12 cellular contexts compared by ENCODE assay signal in the genomic region with DNA sequence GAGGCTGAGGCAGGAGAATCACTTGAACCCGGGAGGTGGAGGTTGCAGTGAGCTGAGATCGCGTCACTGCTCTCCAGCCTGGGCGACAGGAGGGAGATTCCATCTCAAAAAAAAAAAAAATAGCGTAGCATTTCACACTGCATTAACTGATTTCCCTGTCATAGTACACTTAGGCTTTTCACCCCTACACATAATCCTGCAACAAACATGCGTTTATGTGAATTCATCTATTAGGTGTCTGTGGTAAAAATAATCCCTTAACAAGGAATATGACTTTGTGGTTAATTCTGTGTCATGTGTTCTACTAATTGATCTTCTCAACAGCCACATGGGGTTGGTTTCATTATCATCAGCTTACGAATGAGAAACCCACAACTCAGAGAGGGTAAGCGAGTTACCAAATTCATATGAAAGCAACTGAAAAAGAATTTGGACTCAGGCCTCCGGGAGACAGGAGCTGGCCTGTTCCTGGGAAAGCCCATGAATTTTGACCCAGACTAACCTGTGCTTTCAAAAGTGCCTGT. TPM values are rescaled to one million over a fixed set of nuclear protein-coding genes. Genes with fewer than 3 reads are reported as not detected.
DNase-seq lines count a peak whose midpoint lies in the region; ATAC-seq and TF ChIP-seq lines count a peak whose summit lies in the region.
"Had no signal": no experiment of that assay in that cellular context is flagged by ENCODE, and none has a peak within 500 bp of the region (broad histone marks: within the 10 kb centered on the region; RNA-seq: fewer than 3 reads in every experiment).

No MANE protein-coding gene starts in this region.

- no peak overlapping the region for H2AFZ ChIP-seq in mesenchymal stem cell (ENCODE audit: low read depth, low read length)

- H3K4me3 ChIP-seq in mesenchymal stem cell (ENCODE audit: insufficient read depth in 1 of 2, low read depth in 1 of 2, low read length in 2 of 2) (no peak overlapping the region), esophagus muscularis mucosa (no peak overlapping the region), H7 (ENCODE audit: insufficient read depth, low read depth, low read length) (no peak overlapping the region)
- H3K4me3 ChIP-seq: pancreas had no signal

- no peak overlapping the region for H2BK12ac ChIP-seq in mesenchymal stem cell (ENCODE audit: low read length in 2 of 2)

- H3K4me1 Mint-ChIP-seq in T-helper 17 cell, result peaks cover 23% of the 10 kb centered on the region

- H2BK15ac ChIP-seq in mesenchymal stem cell (ENCODE audit: low read depth, poor library complexity, severe bottlenecking), result no peak overlapping the region

- peak overlapping the region; percentile 48 for H3K9ac ChIP-seq in mesenchymal stem cell (ENCODE audit: low read length)

- H3K9me3 ChIP-seq in T-helper 17 cell (ENCODE audit: control insufficient read depth, low read length, poor library complexity, severe bottlenecking) (no peaks in the 10 kb centered on the region), mesenchymal stem cell (ENCODE audit: control insufficient read depth, low read length) (no peaks in the 10 kb centered on the region), esophagus muscularis mucosa (no peaks in the 10 kb centered on the region)
- H3K9me3 ChIP-seq: pancreas, tibial nerve had no signal

- intact Hi-C loops in esophagus muscularis mucosa (cut with DNase I), result loop anchor here (5.0 kb wide), 5 partner anchors 198 to 798 kb away; no protein-coding TSS in a partner anchor

- no peak overlapping the region for H4K91ac ChIP-seq in mesenchymal stem cell (ENCODE audit: low read length)

- no peak overlapping the region for H3K14ac ChIP-seq in mesenchymal stem cell (ENCODE audit: low read length in 2 of 2)

- peak overlapping the region; percentile 64 for H3K4me3 Mint-ChIP-seq in T-helper 17 cell

- no peak overlapping the region for H3K18ac ChIP-seq in mesenchymal stem cell (ENCODE audit: low read depth in 1 of 2, low read length in 2 of 2)

- no peak overlapping the region for H2AK5ac ChIP-seq in mesenchymal stem cell (ENCODE audit: low read length, severe bottlenecking)

- in situ Hi-C loops in ACHN (cut with HindIII; ENCODE audit: low pct_ligation_motif_present, low pct_unique_long_range_greater_than_20kb, low sequenced_read_pairs), result no loop called here

- no peaks in the 10 kb centered on the region for H3K4me1 ChIP-seq in mesenchymal stem cell (ENCODE audit: control insufficient read depth, insufficient read depth, low read depth, low read length)
- H3K4me1 ChIP-seq in esophagus muscularis mucosa, result peaks cover 4 to 8% (median 7%) of the 10 kb centered on the region in 4 donors

- no peak overlapping the region for H4K8ac ChIP-seq in mesenchymal stem cell (ENCODE audit: low read length)

- no peak for DNase-seq in T-helper 17 cell
- DNase-seq in mesenchymal stem cell, result peak; percentile 4
- no peak for DNase-seq in ACHN
- DNase-seq in esophagus muscularis mucosa (ENCODE audit: extremely low spot score), result no peak
- DNase-seq in H7, result no peak
- no peak for DNase-seq in activated gamma-delta T cell treated with Interleukin-2 at 50 U/mL for 16 hours

- no peak for TF ChIP-seq CTCF in esophagus muscularis mucosa (IDR thresholded peaks at IDR 0.05)

- H3K23ac ChIP-seq in mesenchymal stem cell (ENCODE audit: low read length in 2 of 2), result no peak overlapping the region

- H3K79me1 ChIP-seq in mesenchymal stem cell (replicated peaks; ENCODE audit: low read length, poor library complexity, severe bottlenecking), result no peaks in the 10 kb centered on the region

- H3K4me2 ChIP-seq in mesenchymal stem cell (ENCODE audit: low read length, poor library complexity, severe bottlenecking), result no peak overlapping the region

- 99% methylated on average over 7 of the region's 9 CpGs for WGBS in mesenchymal stem cell
- WGBS in esophagus muscularis mucosa, result 89% methylated on average over 9 of the region's 9 CpGs

- ATAC-seq in GM18499 (IDR thresholded peaks at IDR 0.05; ENCODE audit: insufficient read depth, unreplicated experiment) (peak; percentile 39), GM21723 (IDR thresholded peaks at IDR 0.05; ENCODE audit: unreplicated experiment) (peak; percentile 37), T-helper 17 cell (peak; percentile 85)

- H3K36me3 Mint-ChIP-seq in T-helper 17 cell (ENCODE audit: low read depth), result peaks cover 4% of the 10 kb centered on the region

- no peak overlapping the region for H2BK120ac ChIP-seq in mesenchymal stem cell (ENCODE audit: low read depth, low read length)

- no peak overlapping the region for H2BK5ac ChIP-seq in mesenchymal stem cell (ENCODE audit: low read depth, low read length, poor library complexity, severe bottlenecking)

- H3K36me3 ChIP-seq in mesenchymal stem cell (ENCODE audit: control insufficient read depth in 1 of 2, insufficient read depth in 2 of 2, low read depth in 1 of 2, low read length in 2 of 2), result no peaks in the 10 kb centered on the region
- H3K36me3 ChIP-seq in esophagus muscularis mucosa, result no peaks in the 10 kb centered on the region
- H3K36me3 ChIP-seq in H7 (replicated peaks; ENCODE audit: control insufficient read depth, insufficient read depth, low read length), result no peaks in the 10 kb centered on the region
- H3K36me3 ChIP-seq: pancreas, tibial nerve had no signal

- H3K27me3 Mint-ChIP-seq in T-helper 17 cell, result no peaks in the 10 kb centered on the region

- H3K27ac ChIP-seq in mesenchymal stem cell (ENCODE audit: low read length, poor library complexity, severe bottlenecking) (no peak overlapping the region), esophagus muscularis mucosa (replicated peaks in 1 of 4) (no peak overlapping the region)
- H3K27ac ChIP-seq: tibial nerve had no signal

- no peak for TF ChIP-seq EP300 in esophagus muscularis mucosa (IDR thresholded peaks at IDR 0.05)

- H3K27me3 ChIP-seq in mesenchymal stem cell (ENCODE audit: control insufficient read depth in 1 of 2, insufficient read depth in 1 of 2, low read length in 2 of 2) (peaks cover 8 to 23% of the 10 kb centered on the region in 2 experiments), esophagus muscularis mucosa (peaks cover 0 to 28% (median 0%) of the 10 kb centered on the region in 4 donors), H7 (ENCODE audit: control insufficient read depth, insufficient read depth, low read length) (no peaks in the 10 kb centered on the region)
- H3K27me3 ChIP-seq: pancreas had no signal

- no peak overlapping the region for H3K4ac ChIP-seq in mesenchymal stem cell (ENCODE audit: low read depth in 1 of 2, low read length in 2 of 2)

- TF ChIP-seq POLR2A in esophagus muscularis mucosa (IDR thresholded peaks at IDR 0.05; ENCODE audit: low read depth), result no peak

- peak overlapping the region; percentile 99 for H3K27ac Mint-ChIP-seq in T-helper 17 cell

RNA-seq across cellular contexts. Expression of gene KCNJ1, which starts 36.7 kb away (rescaled TPM):
- total RNA-seq in T-helper 17 cell, result under 1 TPM; 0.22 to 0.70 TPM
- polyA plus RNA-seq in mesenchymal stem cell (2013, experiment 1 of 2), result not detected
- 0.03 TPM for polyA plus RNA-seq in mesenchymal stem cell (2013, experiment 2 of 2)
- total RNA-seq in esophagus muscularis mucosa, result not detected
- total RNA-seq in H7 (2014; rRNA removed; shearing (Covaris generic)), result 0.07 TPM in 1 of 2 replicates, not detected in the other
- total RNA-seq: IMR-90, kidney epithelial cell, tibial nerve had no signal
- polyA plus RNA-seq: IMR-90 had no signal
